8 cellular contexts compared by ENCODE assay signal in the genomic region with DNA sequence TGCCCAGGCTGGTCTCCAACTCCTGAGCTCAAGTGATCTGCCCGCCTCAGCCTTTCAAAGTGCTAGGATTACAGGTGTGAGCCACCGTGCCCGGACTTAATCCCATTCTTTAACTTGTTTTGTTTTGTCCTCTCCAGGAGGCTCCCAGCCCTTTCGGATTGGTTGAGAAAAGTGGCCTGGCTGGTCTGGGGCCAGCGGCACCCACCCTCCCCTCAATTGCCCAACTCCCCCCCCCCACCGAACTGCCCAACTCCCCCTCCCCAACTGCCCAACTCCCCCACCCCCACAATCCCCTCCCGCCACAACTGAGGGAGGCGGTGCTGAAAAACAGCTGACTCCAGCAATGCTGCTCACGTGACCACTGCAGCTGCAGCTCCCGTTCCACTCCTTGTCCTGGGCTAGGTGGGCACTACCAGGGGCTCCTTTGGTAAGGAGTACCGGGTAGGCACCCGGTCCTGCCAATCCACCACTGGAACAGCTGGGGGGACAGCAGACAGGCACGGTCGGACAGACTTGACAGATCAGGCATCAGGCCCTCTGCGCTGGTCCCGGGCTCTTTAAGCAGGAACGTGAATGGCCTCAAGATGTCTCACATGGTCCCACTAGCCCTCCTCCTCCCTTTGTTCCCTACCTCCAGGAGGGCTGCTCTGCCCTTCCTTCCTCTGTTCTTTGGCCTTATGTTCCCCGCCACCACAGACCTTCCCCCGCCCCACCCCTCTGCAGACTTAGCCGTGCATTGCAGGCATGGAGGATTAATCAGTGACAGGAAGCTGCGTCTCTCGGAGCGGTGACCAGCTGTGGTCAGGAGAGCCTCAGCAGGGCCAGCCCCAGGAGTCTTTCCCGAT. TPM values are rescaled to one million over a fixed set of nuclear protein-coding genes. Genes with fewer than 3 reads are reported as not detected.
DNase-seq lines count a peak whose midpoint lies in the region; ATAC-seq and TF ChIP-seq lines count a peak whose summit lies in the region.

A gene (plus strand): TSS at position 720 of the 845 bp plus-strand sequence. CDS start 158 bp downstream, outside the sequence.

- H3K36me3 ChIP-seq in gastroesophageal sphincter, result peaks cover 0 to 12% of the 10 kb centered on the region in 2 donors
- peaks cover 0 to 10% (median 0%) of the 10 kb centered on the region in 3 donors for H3K36me3 ChIP-seq in tibial nerve

- peaks cover 37% of the 10 kb centered on the region for H3K4me1 Mint-ChIP-seq in activated naive CD4-positive, alpha-beta T cell treated with anti-CD3 and anti-CD28 coated beads, Interleukin-2, amount 50 U/mL, for 24 hours
- peaks cover 28% of the 10 kb centered on the region for H3K4me1 Mint-ChIP-seq in nephron

- H3K4me3 Mint-ChIP-seq in activated naive CD4-positive, alpha-beta T cell treated with anti-CD3 and anti-CD28 coated beads, Interleukin-2, amount 50 U/mL, for 24 hours, result peak within 1 kb of the TSS; percentile 86
- peak within 1 kb of the TSS; percentile 90 to 91 (median 91) for H3K4me3 Mint-ChIP-seq in nephron

- no peaks in the 10 kb centered on the region for H3K36me3 Mint-ChIP-seq in activated naive CD4-positive, alpha-beta T cell treated with anti-CD3 and anti-CD28 coated beads, Interleukin-2, amount 50 U/mL, for 24 hours
- H3K36me3 Mint-ChIP-seq in nephron (ENCODE audit: low read depth), result peaks cover 11% of the 10 kb centered on the region

- DNase-seq in DMS153 treated with DMSO at 0.1 percent for 48 hours (lab: John Stamatoyannopoulos, UW; ENCODE audit: unreplicated experiment), result peak; percentile 31
- DNase-seq in NCI-H748 treated with DMSO at 0.1 percent for 48 hours (lab: John Stamatoyannopoulos, UW), result peak; percentile 43
- DNase-seq in tibial nerve (ENCODE audit: low spot score in 2 of 2), result peak; percentile 45 to 64
- no peak for DNase-seq in DMS 273 treated with DMSO at 0.1 percent for 48 hours (lab: John Stamatoyannopoulos, UW)

- TF ChIP-seq POLR2A in gastroesophageal sphincter (IDR thresholded peaks at IDR 0.05) (no peak), tibial nerve (IDR thresholded peaks at IDR 0.05) (no peak)

- H3K27ac ChIP-seq in gastroesophageal sphincter (peak within 1 kb of the TSS; percentile 7 to 85 (median 78)), tibial nerve (peak within 1 kb of the TSS; percentile 65 to 81 (median 78))

- H3K27me3 Mint-ChIP-seq in activated naive CD4-positive, alpha-beta T cell treated with anti-CD3 and anti-CD28 coated beads, Interleukin-2, amount 50 U/mL, for 24 hours, result no peaks in the 10 kb centered on the region
- no peaks in the 10 kb centered on the region for H3K27me3 Mint-ChIP-seq in nephron (ENCODE audit: low read depth)

- no peaks in the 10 kb centered on the region for H3K27me3 ChIP-seq in gastroesophageal sphincter
- no peaks in the 10 kb centered on the region for H3K27me3 ChIP-seq in tibial nerve

- H3K4me1 ChIP-seq in gastroesophageal sphincter, result peaks cover 0 to 52% (median 29%) of the 10 kb centered on the region in 3 donors
- H3K4me1 ChIP-seq in tibial nerve, result peaks cover 0 to 46% (median 18%) of the 10 kb centered on the region in 4 donors

- peak within 1 kb of the TSS; percentile 59 for H3K27ac Mint-ChIP-seq in activated naive CD4-positive, alpha-beta T cell treated with anti-CD3 and anti-CD28 coated beads, Interleukin-2, amount 50 U/mL, for 24 hours
- H3K27ac Mint-ChIP-seq in nephron, result peak within 1 kb of the TSS; percentile 95 to 99 (median 98)

- no peaks in the 10 kb centered on the region for H3K9me3 ChIP-seq in gastroesophageal sphincter
- H3K9me3 ChIP-seq in tibial nerve, result no peaks in the 10 kb centered on the region

- H3K4me3 ChIP-seq in gastroesophageal sphincter (peak within 1 kb of the TSS; percentile 51 to 69), tibial nerve (peak within 1 kb of the TSS; percentile 46 to 70 (median 54))

- WGBS in gastroesophageal sphincter (ENCODE audit: low coverage in 1 of 2), 2 donors, result 0% methylated on average over 7 to 10 of the region's 24 CpGs
- 1% methylated on average over 24 of the region's 24 CpGs for WGBS in tibial nerve, 2 donors

- peak in 2 of 4 experiments; percentile 11 to 13 for TF ChIP-seq CTCF in gastroesophageal sphincter (IDR thresholded peaks at IDR 0.05)
- no peak for TF ChIP-seq CTCF in nephron (IDR thresholded peaks at IDR 0.05; ENCODE audit: unreplicated experiment in 3 of 3)
- TF ChIP-seq CTCF in tibial nerve (IDR thresholded peaks at IDR 0.05), result peak in 1 of 5 experiments; percentile 16

- ATAC-seq in HG02678 (IDR thresholded peaks at IDR 0.05; ENCODE audit: unreplicated experiment), result peak; percentile 61
- peak; percentile 83 for ATAC-seq in gastroesophageal sphincter

- no peaks in the 10 kb centered on the region for H3K9me3 Mint-ChIP-seq in activated naive CD4-positive, alpha-beta T cell treated with anti-CD3 and anti-CD28 coated beads, Interleukin-2, amount 50 U/mL, for 24 hours
- no peaks in the 10 kb centered on the region for H3K9me3 Mint-ChIP-seq in nephron

- TF ChIP-seq EP300 in gastroesophageal sphincter (IDR thresholded peaks at IDR 0.05), result no peak
- peak in 1 of 2 donors; percentile 44 for TF ChIP-seq EP300 in tibial nerve (IDR thresholded peaks at IDR 0.05)

RNA-seq across cellular contexts. Expression of the gene that starts here (rescaled TPM):
- total RNA-seq in gastroesophageal sphincter (10 to 100 TPM; 14.2 to 42.7 (median 33.3) TPM), tibial nerve (10 to 100 TPM; 38.2 to 56.1 (median 43.8) TPM)
